Comparison of ENCODE assay signal across 3 cellular contexts in the genomic region with DNA sequence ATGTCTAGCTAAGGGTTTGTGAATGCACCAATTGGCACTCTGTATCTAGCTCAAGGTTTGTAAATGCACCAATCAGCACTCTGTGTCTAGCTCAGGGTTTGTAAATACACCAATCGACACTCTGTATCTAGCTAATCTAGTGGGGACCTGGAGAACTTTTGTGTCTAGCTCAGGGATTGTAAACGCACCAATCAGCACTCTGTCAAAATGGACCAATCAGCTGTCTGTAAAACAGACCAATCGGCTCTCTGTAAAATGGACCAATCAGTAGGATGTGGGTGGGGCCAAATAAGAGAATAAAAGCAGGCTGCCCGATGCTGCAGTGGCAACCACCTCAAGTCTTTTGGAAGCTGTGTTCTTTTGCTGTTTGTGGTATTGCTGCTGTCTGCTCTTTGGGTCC.
TF ChIP-seq lines count a peak whose summit lies in the region.

No MANE protein-coding gene starts in this region.

TF ChIP-seq in HEK293, 187 proteins besides CTCF, POLR2A, EP300 and RAD21:
- 0 out of 2 replicates have a peak, but pooled peaks have one; percentile 6 for TF ChIP-seq SP2 (tag by site-specific recombination; IDR thresholded peaks at IDR 0.05)

TF ChIP-seq in WTC11, 78 proteins besides CTCF, POLR2A, EP300 and RAD21:
- 0 out of 2 replicates have a peak, but pooled peaks have one; percentile 41 for TF ChIP-seq NFYB (CRISPR knock-in tag; conservative IDR thresholded peaks at IDR 0.05; ENCODE audit: low read depth)
TF ChIP-seq in WTC11: peak in this region for 1; not testable (repeated sequence) for 77.

TF ChIP-seq in K562, 482 proteins besides CTCF, POLR2A, EP300 and RAD21 (continued from another document):
- TF ChIP-seq RBM25 (IDR thresholded peaks at IDR 0.05; ENCODE audit: low read depth, low read length, severe bottlenecking), result peak; percentile 28
- TF ChIP-seq ZNF316 (IDR thresholded peaks at IDR 0.05), result peak; percentile 11; the same call in 1 of the 2 replicates
TF ChIP-seq in K562: peak in this region for 4; not testable (repeated sequence) for 478.
